Comparison of ENCODE assay signal across 9 cellular contexts in the genomic region with DNA sequence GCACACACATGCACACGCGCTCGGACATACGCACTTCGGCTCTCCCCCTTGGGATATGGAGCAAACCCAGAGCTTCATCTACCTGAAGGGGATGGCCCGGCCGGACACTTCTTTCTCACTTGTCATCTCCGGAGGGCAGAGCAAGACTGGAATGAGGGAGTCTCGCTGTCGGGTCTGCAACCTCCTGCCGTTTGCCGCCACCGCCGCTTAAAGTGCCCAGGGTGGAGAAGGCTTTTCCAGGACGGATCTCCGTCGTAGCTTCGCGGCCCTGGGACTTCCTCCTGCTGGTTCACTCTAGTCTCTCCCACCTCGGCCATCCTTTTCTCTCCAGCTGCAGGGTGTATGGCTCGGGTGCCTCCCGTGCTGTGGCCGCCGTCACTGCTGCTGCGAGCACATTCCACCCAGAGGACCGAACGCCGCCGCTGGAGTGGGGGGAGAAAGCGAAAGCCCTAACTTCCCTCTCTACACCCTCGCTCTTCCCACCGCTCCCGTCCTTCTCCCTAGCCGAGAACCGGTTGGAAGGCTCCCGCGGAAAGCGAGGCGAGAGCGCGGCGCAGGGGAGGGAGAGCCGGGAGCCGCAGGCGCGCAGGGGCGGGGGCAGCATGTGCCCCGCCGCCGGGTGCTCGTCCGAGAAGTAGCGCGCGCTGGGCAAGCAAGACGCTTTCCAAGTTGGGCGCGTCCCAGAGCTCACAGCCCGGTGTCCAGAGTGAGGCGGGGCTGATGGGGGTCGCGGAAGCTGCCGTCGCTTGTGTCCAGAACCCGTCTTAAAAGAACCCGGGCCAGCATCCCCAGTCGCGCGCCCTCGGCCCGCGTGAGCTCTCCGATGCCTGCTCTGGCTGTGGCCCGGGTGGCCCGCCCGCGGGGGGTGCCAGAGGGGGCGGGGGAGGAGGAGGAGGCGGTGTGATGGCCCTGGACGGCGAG. TPM values are rescaled to one million over a fixed set of nuclear protein-coding genes. Genes with fewer than 3 reads are reported as not detected.
A peak's percentile ranks its signal among the peaks of the same experiment; 100 is the strongest.
DNase-seq lines count a peak whose midpoint lies in the region; ATAC-seq and TF ChIP-seq lines count a peak whose summit lies in the region.
"Had no signal": no experiment of that assay in that cellular context is flagged by ENCODE, and none has a peak within 500 bp of the region (broad histone marks: within the 10 kb centered on the region; RNA-seq: fewer than 3 reads in every experiment).

A gene with protein sequence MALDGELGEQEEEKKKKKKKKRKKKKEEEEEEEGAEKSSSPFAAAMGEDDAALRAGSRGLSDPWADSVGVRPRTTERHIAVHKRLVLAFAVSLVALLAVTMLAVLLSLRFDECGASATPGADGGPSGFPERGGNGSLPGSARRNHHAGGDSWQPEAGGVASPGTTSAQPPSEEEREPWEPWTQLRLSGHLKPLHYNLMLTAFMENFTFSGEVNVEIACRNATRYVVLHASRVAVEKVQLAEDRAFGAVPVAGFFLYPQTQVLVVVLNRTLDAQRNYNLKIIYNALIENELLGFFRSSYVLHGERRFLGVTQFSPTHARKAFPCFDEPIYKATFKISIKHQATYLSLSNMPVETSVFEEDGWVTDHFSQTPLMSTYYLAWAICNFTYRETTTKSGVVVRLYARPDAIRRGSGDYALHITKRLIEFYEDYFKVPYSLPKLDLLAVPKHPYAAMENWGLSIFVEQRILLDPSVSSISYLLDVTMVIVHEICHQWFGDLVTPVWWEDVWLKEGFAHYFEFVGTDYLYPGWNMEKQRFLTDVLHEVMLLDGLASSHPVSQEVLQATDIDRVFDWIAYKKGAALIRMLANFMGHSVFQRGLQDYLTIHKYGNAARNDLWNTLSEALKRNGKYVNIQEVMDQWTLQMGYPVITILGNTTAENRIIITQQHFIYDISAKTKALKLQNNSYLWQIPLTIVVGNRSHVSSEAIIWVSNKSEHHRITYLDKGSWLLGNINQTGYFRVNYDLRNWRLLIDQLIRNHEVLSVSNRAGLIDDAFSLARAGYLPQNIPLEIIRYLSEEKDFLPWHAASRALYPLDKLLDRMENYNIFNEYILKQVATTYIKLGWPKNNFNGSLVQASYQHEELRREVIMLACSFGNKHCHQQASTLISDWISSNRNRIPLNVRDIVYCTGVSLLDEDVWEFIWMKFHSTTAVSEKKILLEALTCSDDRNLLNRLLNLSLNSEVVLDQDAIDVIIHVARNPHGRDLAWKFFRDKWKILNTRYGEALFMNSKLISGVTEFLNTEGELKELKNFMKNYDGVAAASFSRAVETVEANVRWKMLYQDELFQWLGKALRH (plus strand): TSS at position 630 of the 921 bp plus-strand sequence. CDS start 274 bp downstream, at position 904.

- H3K9me3 ChIP-seq in right atrium auricular region (no peaks in the 10 kb centered on the region), psoas muscle (no peaks in the 10 kb centered on the region)

- H3K27me3 ChIP-seq in BJ (ENCODE audit: control insufficient read depth, insufficient read depth, low read length) (no peaks in the 10 kb centered on the region), HL-60 (ENCODE audit: insufficient read depth, poor library complexity, severe bottlenecking) (peaks cover 45% of the 10 kb centered on the region), right atrium auricular region (peaks cover 10 to 14% of the 10 kb centered on the region in 2 donors), psoas muscle (ENCODE audit: insufficient read depth in 3 of 3, low read length in 2 of 3) (peaks cover 6 to 50% (median 20%) of the 10 kb centered on the region in 3 donors)

- ATAC-seq in psoas muscle: peak; percentile 45 to 67 (median 58)
- ATAC-seq in GM21723 (IDR thresholded peaks at IDR 0.05; ENCODE audit: unreplicated experiment): no peak
- ATAC-seq in GM21529 (IDR thresholded peaks at IDR 0.05; ENCODE audit: unreplicated experiment): no peak

- POLR2A ChIA-PET in BJ (lab: Charles Lee): interaction anchor here (1.0 kb wide), 1 partner anchor 68 kb away, joined by 4 read pairs; no protein-coding TSS in a partner anchor

- TF ChIP-seq CTCF in BJ (IDR thresholded peaks at IDR 0.05; ENCODE audit: insufficient read depth, low read depth, low read length) (no peak), HL-60 (IDR thresholded peaks at IDR 0.05; ENCODE audit: insufficient read depth, low read length) (no peak), right atrium auricular region (IDR thresholded peaks at IDR 0.05) (no peak), psoas muscle (IDR thresholded peaks at IDR 0.05) (no peak)

- no peak for DNase-seq in BJ (ENCODE audit: low read depth)
- peak in 1 of 2 experiments; percentile 9 for DNase-seq in HL-60 (ENCODE audit: low read depth in 1 of 2, low spot score in 1 of 2)
- peak; percentile 9 for DNase-seq in amniotic epithelial cell (ENCODE audit: low read depth)
- peak; percentile 59 for DNase-seq in right atrium auricular region (ENCODE audit: low spot score)
- peak in 1 of 2 donors; percentile 76 for DNase-seq in psoas muscle
- DNase-seq in GF-D8 (lab: John Stamatoyannopoulos, UW): no peak

- H3K27ac ChIP-seq in HL-60 (replicated peaks) (no peak within 1 kb of the TSS), right atrium auricular region (peak within 1 kb of the TSS; percentile 46 to 52), psoas muscle (peak within 1 kb of the TSS; percentile 65)
- H3K27ac ChIP-seq: epithelial cell of prostate had no signal

- intact Hi-C loops in psoas muscle (cut with DNase I): no loop called here

- H3K36me3 ChIP-seq in BJ (ENCODE audit: control insufficient read depth, insufficient read depth, low read length) (no peaks in the 10 kb centered on the region), right atrium auricular region (no peaks in the 10 kb centered on the region), psoas muscle (ENCODE audit: insufficient read depth in 1 of 2, low read depth in 1 of 2) (no peaks in the 10 kb centered on the region)

- CTCF ChIA-PET in BJ (lab: Yijun Ruan, JAX): interaction anchor here (0.7 to 3.4 kb wide), 8 partner anchors 8 to 492 kb away, joined by 3 to 20 read pairs (median 5); no protein-coding TSS in a partner anchor

- WGBS in psoas muscle, 3 donors: 0 to 1% (median 1%) methylated on average over 70 to 81 of the region's 81 CpGs

- H3K4me1 ChIP-seq in right atrium auricular region (peaks cover 0 to 25% of the 10 kb centered on the region in 2 donors), psoas muscle (peaks cover 10% of the 10 kb centered on the region)

- H3K4me3 ChIP-seq in BJ (ENCODE audit: low read depth, low read length) (peak within 1 kb of the TSS; percentile 80), HL-60 (replicated peaks; ENCODE audit: insufficient read depth, low read length) (peak within 1 kb of the TSS; percentile 52), right atrium auricular region (peak within 1 kb of the TSS; percentile 31 to 51), psoas muscle (peak within 1 kb of the TSS; percentile 71)

RNA-seq across cellular contexts. Expression of the gene that starts here (rescaled TPM):
- polyA plus RNA-seq in BJ (2011; rRNA removed): 17.1 and 44.1 TPM in 2 replicates
- 40.9 and 42.6 TPM in 2 replicates for polyA minus RNA-seq in BJ (2011; rRNA and poly(A)+ RNA removed)
- 1 to 10 TPM in 1 of 2 donors, under 1 TPM in 1; 0.37 to 3.4 TPM for total RNA-seq in right atrium auricular region
- total RNA-seq in psoas muscle: 1 to 10 TPM in 2 of 4 donors, under 1 TPM in 2; 0.13 to 1.7 (median 1.1) TPM
- under 1 TPM; 0.08 to 0.75 (median 0.27) TPM for polyA plus RNA-seq in psoas muscle

Comparison
In these comparisons a context has a peak if more than half of its experiments do, and no peak if none do; other contexts are left out.
1. RNA of the gene that starts here (polyA plus RNA-seq): 17.1 to 44.1 TPM in BJ; 0.08 to 0.75 TPM in psoas muscle; every median in the first group is over 10 times any median in the second.
2. DNase-seq: peak in amniotic epithelial cell (single experiment) and right atrium auricular region (single experiment); none in BJ (single experiment) and GF-D8 (single experiment).
3. ATAC-seq: peak in psoas muscle (4 of 4); none in GM21723 (single experiment) and GM21529 (single experiment).
4. Peak in every context shown above with its lines, with median percentiles within 50 percentile points of each other: H3K4me3 ChIP-seq.